27 cellular contexts compared by ENCODE assay signal in the genomic region with DNA sequence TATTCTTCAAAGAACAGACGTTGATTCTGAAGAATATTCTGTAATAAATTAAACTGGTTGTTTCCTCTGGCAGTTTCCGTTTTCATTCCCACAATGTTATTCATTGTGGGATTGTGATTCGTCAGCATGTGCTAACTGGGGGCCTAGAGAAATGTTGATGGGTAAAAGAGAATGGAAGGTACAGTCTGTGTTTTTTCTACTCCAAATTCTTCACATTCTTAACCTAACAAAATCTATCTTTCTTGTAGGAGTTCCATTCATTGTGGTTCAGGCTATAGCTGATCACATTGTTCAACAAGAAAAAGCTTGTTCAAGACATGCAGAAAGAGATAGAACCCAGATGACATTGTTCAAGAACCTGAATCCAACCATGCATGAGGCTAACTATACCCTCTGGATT. TPM values are rescaled to one million over a fixed set of nuclear protein-coding genes. Genes with fewer than 3 reads are reported as not detected.
A peak's percentile ranks its signal among the peaks of the same experiment; 100 is the strongest.
DNase-seq lines count a peak whose midpoint lies in the region; ATAC-seq and TF ChIP-seq lines count a peak whose summit lies in the region.
"Had no signal": no experiment of that assay in that cellular context is flagged by ENCODE, and none has a peak within 500 bp of the region (broad histone marks: within the 10 kb centered on the region; RNA-seq: fewer than 3 reads in every experiment).

No MANE protein-coding gene starts in this region.

- H3K27ac Mint-ChIP-seq in HFFc6: peak overlapping the region; percentile 86
- H3K27ac Mint-ChIP-seq: activated CD4-positive, alpha-beta T cell treated with anti-CD3 and anti-CD28 coated beads for 36 hours; activated CD8-positive, alpha-beta memory T cell treated with anti-CD3 and anti-CD28 coated beads, Interleukin-2, amount 10 ng/mL, durations not matched to agents 7 days and 5 days; activated naive CD8-positive, alpha-beta T cell; brain; CD8-positive, alpha-beta T cell; mesothelial cell of epicardium; nephron progenitor cell had no signal

- peaks cover 0 to 94% (median 0%) of the 10 kb centered on the region in 11 experiments; a peak in 6 of 22 replicates for H3K36me3 ChIP-seq in BLaER1 treated with 17β-estradiol and CSF1 and Interleukin-3, amounts not matched to agents 10 nM and 100 nM
- H3K36me3 ChIP-seq in kidney epithelial cell (ENCODE audit: control insufficient read depth, insufficient read depth, low read length): no peaks in the 10 kb centered on the region
- H3K36me3 ChIP-seq: thyroid gland had no signal

- peak; percentile 8 for DNase-seq in HFFc6
- DNase-seq in astrocyte of the spinal cord (ENCODE audit: low read depth, low spot score): peak; percentile 31
- peak; percentile 7 for DNase-seq in kidney epithelial cell (ENCODE audit: low read depth)
- no peak for DNase-seq in pons (ENCODE audit: low spot score)
- no peak for DNase-seq in dermis blood vessel endothelial cell
- no peak for DNase-seq in ecto neural progenitor cell (ENCODE audit: low spot score)
- DNase-seq in stimulated activated naive CD8-positive, alpha-beta T cell treated with anti-CD3 and anti-CD28 coated beads, Interleukin-15, Interleukin-2, amounts not matched to agents 100 U/mL and 50 U/mL, for 24 hours: no peak
- DNase-seq: activated CD4-positive, alpha-beta T cell treated with anti-CD3 and anti-CD28 coated beads for 36 hours; activated CD8-positive, alpha-beta memory T cell treated with anti-CD3 and anti-CD28 coated beads, Interleukin-2, amount 10 ng/mL, durations not matched to agents 7 days and 5 days; CD8-positive, alpha-beta T cell; DMS53; foreskin melanocyte; left colon; NCI-H1417; NCI-H524 treated with DMSO at 0.1 percent for 48 hours; nephron progenitor cell; posterior cingulate gyrus; stimulated activated naive CD4-positive, alpha-beta T cell; SW 1271; thyroid gland had no signal

- H3K9ac ChIP-seq in BLaER1 treated with 17β-estradiol and CSF1 and Interleukin-3, amounts not matched to agents 10 nM and 100 nM: peak overlapping the region in 4 of 11 experiments; percentile 6 to 86 (median 68); a peak in 6 of 22 replicates

- H3K4me1 ChIP-seq in BLaER1 treated with 17β-estradiol and CSF1 and Interleukin-3, amounts not matched to agents 10 nM and 100 nM: peaks cover 7 to 73% (median 35%) of the 10 kb centered on the region in 10 experiments; a peak in 17 of 20 replicates
- H3K4me1 ChIP-seq: thyroid gland had no signal

- no peaks in the 10 kb centered on the region; the same call in 1 of the 2 replicates for H3K27me3 Mint-ChIP-seq in HFFc6 (ENCODE audit: insufficient read depth)

- ATAC-seq in stimulated activated naive CD8-positive, alpha-beta T cell treated with anti-CD3 and anti-CD28 coated beads, Interleukin-15, Interleukin-2, amounts not matched to agents 100 U/mL and 50 U/mL, for 24 hours: no peak
- ATAC-seq: activated CD4-positive, alpha-beta T cell treated with anti-CD3 and anti-CD28 coated beads for 36 hours; activated CD8-positive, alpha-beta memory T cell treated with anti-CD3 and anti-CD28 coated beads, Interleukin-2, amount 10 ng/mL, durations not matched to agents 7 days and 5 days; CD8-positive, alpha-beta T cell; HepG2; left colon had no signal

- H3K27ac ChIP-seq in BLaER1 treated with 17β-estradiol and CSF1 and Interleukin-3, amounts not matched to agents 10 nM and 100 nM: peak overlapping the region in 6 of 11 experiments; percentile 59 to 96 (median 85); a peak in 11 of 22 replicates
- H3K27ac ChIP-seq: RWPE1, thyroid gland had no signal

- in situ Hi-C loops in astrocyte of the spinal cord (cut with HindIII; ENCODE audit: low sequenced_read_pairs): no loop called here

- H3K4me1 Mint-ChIP-seq in HFFc6 (ENCODE audit: low read depth): peaks cover 48% of the 10 kb centered on the region
- H3K4me1 Mint-ChIP-seq: activated CD4-positive, alpha-beta T cell treated with anti-CD3 and anti-CD28 coated beads for 36 hours; activated CD8-positive, alpha-beta memory T cell treated with anti-CD3 and anti-CD28 coated beads, Interleukin-2, amount 10 ng/mL, durations not matched to agents 7 days and 5 days; brain; nephron progenitor cell had no signal

- peak overlapping the region in 6 of 11 experiments; percentile 51 to 82 (median 78); a peak in 12 of 22 replicates for H3K4me2 ChIP-seq in BLaER1 treated with 17β-estradiol and CSF1 and Interleukin-3, amounts not matched to agents 10 nM and 100 nM

- TF ChIP-seq CTCF in HFFc6 (IDR thresholded peaks at IDR 0.05) (no peak), astrocyte of the spinal cord (IDR thresholded peaks at IDR 0.05; ENCODE audit: low read depth, low read length) (no peak), kidney epithelial cell (IDR thresholded peaks at IDR 0.05; ENCODE audit: insufficient read depth, low read length, poor library complexity, severe bottlenecking) (no peak)

- peaks cover 0 to 69% (median 0%) of the 10 kb centered on the region in 11 experiments; a peak in 8 of 22 replicates for H3K9me3 ChIP-seq in BLaER1 treated with 17β-estradiol and CSF1 and Interleukin-3, amounts not matched to agents 10 nM and 100 nM (replicated peaks in 1 of 11)
- H3K9me3 ChIP-seq: thyroid gland had no signal

- peak overlapping the region; percentile 74 for H3K4me3 Mint-ChIP-seq in HFFc6
- H3K4me3 Mint-ChIP-seq: activated CD4-positive, alpha-beta T cell treated with anti-CD3 and anti-CD28 coated beads for 36 hours; activated CD8-positive, alpha-beta memory T cell treated with anti-CD3 and anti-CD28 coated beads, Interleukin-2, amount 10 ng/mL, durations not matched to agents 7 days and 5 days; activated naive CD8-positive, alpha-beta T cell; brain; CD8-positive, alpha-beta T cell; mesothelial cell of epicardium; nephron progenitor cell had no signal

- H4K20me1 ChIP-seq in BLaER1 treated with 17β-estradiol and CSF1 and Interleukin-3, amounts not matched to agents 10 nM and 100 nM: peaks cover 0 to 13% (median 0%) of the 10 kb centered on the region in 11 experiments; a peak in 2 of 22 replicates

- no peaks in the 10 kb centered on the region for H3K9me3 Mint-ChIP-seq in HFFc6
- H3K9me3 Mint-ChIP-seq: CD8-positive, alpha-beta T cell had no signal

- H3K27me3 ChIP-seq in BLaER1 treated with 17β-estradiol and CSF1 and Interleukin-3, amounts not matched to agents 10 nM and 100 nM: no peaks in the 10 kb centered on the region
- no peaks in the 10 kb centered on the region for H3K27me3 ChIP-seq in kidney epithelial cell (ENCODE audit: control insufficient read depth, insufficient read depth, low read length)
- H3K27me3 ChIP-seq: thyroid gland had no signal

- H3K36me3 Mint-ChIP-seq in HFFc6 (ENCODE audit: low read depth): peaks cover 9% of the 10 kb centered on the region
- H3K36me3 Mint-ChIP-seq: activated CD8-positive, alpha-beta memory T cell treated with anti-CD3 and anti-CD28 coated beads, Interleukin-2, amount 10 ng/mL, durations not matched to agents 7 days and 5 days; activated naive CD8-positive, alpha-beta T cell; brain; CD8-positive, alpha-beta T cell; mesothelial cell of epicardium had no signal

- H3K4me3 ChIP-seq in BLaER1 treated with 17β-estradiol and CSF1 and Interleukin-3, amounts not matched to agents 10 nM and 100 nM: peak overlapping the region in 2 of 10 experiments; percentile 57; a peak in 4 of 20 replicates
- H3K4me3 ChIP-seq in astrocyte of the spinal cord (ENCODE audit: low read depth, low read length) (no peak overlapping the region), kidney epithelial cell (ENCODE audit: low read depth, low read length) (no peak overlapping the region)
- H3K4me3 ChIP-seq: thyroid gland had no signal

RNA-seq across cellular contexts. Expression of a gene that starts 5.9 kb away (rescaled TPM):
- total RNA-seq in HFFc6 (2021; fragmentation: NEBNext Ultra II Directional; extraction: Animal tissue kit (Norgen Biotek cat#: 25700)): under 1 TPM in 1 of 6 experiments, not detected in 5; 0.07 TPM
- total RNA-seq in kidney epithelial cell: 0.25 and 3.1 TPM in 2 replicates
- not detected in 2 replicates for total RNA-seq in dermis blood vessel endothelial cell
- total RNA-seq: activated CD4-positive, alpha-beta T cell treated with anti-CD3 and anti-CD28 coated beads for 36 hours; activated CD8-positive, alpha-beta memory T cell treated with anti-CD3 and anti-CD28 coated beads, Interleukin-2, amount 10 ng/mL, durations not matched to agents 7 days and 5 days; endothelial cell of umbilical vein; HepG2 had no signal

RNA-seq across cellular contexts. Expression of a gene that starts 53.7 kb away (rescaled TPM):
- 1 to 10 TPM; 5.7 to 9.9 (median 7.6) TPM for total RNA-seq in HFFc6 (2021; fragmentation: NEBNext Ultra II Directional; extraction: Animal tissue kit (Norgen Biotek cat#: 25700))
- total RNA-seq in kidney epithelial cell (0.08 and 4.2 TPM in 2 replicates), dermis blood vessel endothelial cell (5.4 and 7.1 TPM in 2 replicates)
- total RNA-seq: activated CD4-positive, alpha-beta T cell treated with anti-CD3 and anti-CD28 coated beads for 36 hours; activated CD8-positive, alpha-beta memory T cell treated with anti-CD3 and anti-CD28 coated beads, Interleukin-2, amount 10 ng/mL, durations not matched to agents 7 days and 5 days; CD8-positive, alpha-beta T cell had no signal

Comparison
In these comparisons a context has a peak if more than half of its experiments do, and no peak if none do; other contexts are left out.
1. DNase-seq: peak in HFFc6 (single experiment), astrocyte of the spinal cord (single experiment) and kidney epithelial cell (single experiment); none in pons (single experiment), dermis blood vessel endothelial cell (single experiment), ecto neural progenitor cell (single experiment) and stimulated activated naive CD8-positive, alpha-beta T cell treated with anti-CD3 and anti-CD28 coated beads, Interleukin-15, Interleukin-2, amounts not matched to agents 100 U/mL and 50 U/mL, for 24 hours (single experiment).